Comparison of ENCODE assay signal across 9 cellular contexts in the genomic region with DNA sequence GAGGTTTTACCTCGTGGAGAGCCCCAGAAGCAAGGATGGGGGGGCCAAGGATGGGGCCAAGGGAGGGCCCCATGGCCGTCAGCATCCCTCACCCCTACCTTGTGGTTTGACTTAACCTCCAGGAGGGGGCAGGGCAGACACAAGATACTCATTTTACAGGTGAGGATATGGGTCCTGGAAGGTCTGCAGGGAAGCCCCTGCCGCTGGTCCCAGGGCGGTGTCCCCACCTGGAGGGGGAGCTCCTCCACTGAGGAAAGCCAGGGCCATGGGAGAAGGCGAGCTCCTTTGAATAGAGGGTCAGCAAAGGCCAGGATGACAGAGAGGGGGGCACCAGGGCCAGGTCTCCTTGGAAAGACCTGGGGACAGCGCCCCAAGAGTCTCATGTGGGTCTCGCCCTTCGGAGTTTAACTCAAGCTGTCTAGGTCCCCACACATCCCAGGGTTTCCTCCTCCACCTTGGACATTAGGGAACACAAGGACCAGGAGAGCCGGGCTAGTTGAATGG. TPM values are rescaled to one million over a fixed set of nuclear protein-coding genes. Genes with fewer than 3 reads are reported as not detected.
DNase-seq lines count a peak whose midpoint lies in the region; ATAC-seq and TF ChIP-seq lines count a peak whose summit lies in the region.
"Had no signal": no experiment of that assay in that cellular context is flagged by ENCODE, and none has a peak within 500 bp of the region (broad histone marks: within the 10 kb centered on the region; RNA-seq: fewer than 3 reads in every experiment).

No MANE protein-coding gene starts in this region.

- no peak overlapping the region for H3K4me3 ChIP-seq in endodermal cell (ENCODE audit: low read length)
- no peak overlapping the region for H3K4me3 ChIP-seq in upper lobe of left lung

- H3K27me3 ChIP-seq in endodermal cell (ENCODE audit: control insufficient read depth, insufficient read depth, low read length, poor library complexity, severe bottlenecking): peaks cover 26% of the 10 kb centered on the region
- H3K27me3 ChIP-seq in upper lobe of left lung: no peaks in the 10 kb centered on the region

- TF ChIP-seq CTCF in endodermal cell (conservative IDR thresholded peaks at IDR 0.05) (peak; percentile 95), upper lobe of left lung (IDR thresholded peaks at IDR 0.05) (peak in 4 of 6 experiments; percentile 14 to 32 (median 18))

- H3K36me3 ChIP-seq in endodermal cell (ENCODE audit: control insufficient read depth, insufficient read depth, low read length): peaks cover 8% of the 10 kb centered on the region
- H3K36me3 ChIP-seq in upper lobe of left lung: peaks cover 0 to 12% (median 5%) of the 10 kb centered on the region in 4 donors

- H3K4me1 ChIP-seq in endodermal cell (ENCODE audit: control insufficient read depth, insufficient read depth, low read length): no peaks in the 10 kb centered on the region
- H3K4me1 ChIP-seq in upper lobe of left lung: peaks cover 39 to 70% (median 48%) of the 10 kb centered on the region in 4 donors

- TF ChIP-seq EP300 in upper lobe of left lung (IDR thresholded peaks at IDR 0.05): no peak

- no peak overlapping the region for H3K9ac ChIP-seq in endodermal cell (ENCODE audit: extremely low read depth, low read length, poor library complexity, severe bottlenecking)

- H3K27ac Mint-ChIP-seq in endodermal cell: peak overlapping the region; percentile 58
- H3K27ac Mint-ChIP-seq: brain had no signal

- no peaks in the 10 kb centered on the region for H3K4me1 Mint-ChIP-seq in endodermal cell

- peaks cover 32% of the 10 kb centered on the region for H3K27me3 Mint-ChIP-seq in endodermal cell (ENCODE audit: insufficient read depth)

- H3K4me3 Mint-ChIP-seq in endodermal cell: no peak overlapping the region

- no peaks in the 10 kb centered on the region for H3K9me3 ChIP-seq in endodermal cell (ENCODE audit: control insufficient read depth, low read length)
- no peaks in the 10 kb centered on the region for H3K9me3 ChIP-seq in upper lobe of left lung

- no peaks in the 10 kb centered on the region for H3K36me3 Mint-ChIP-seq in endodermal cell (ENCODE audit: low read depth)
- H3K36me3 Mint-ChIP-seq: brain had no signal

- H3K27ac ChIP-seq in endodermal cell (ENCODE audit: low read depth, low read length): no peak overlapping the region
- H3K27ac ChIP-seq in upper lobe of left lung: no peak overlapping the region

- WGBS in endodermal cell (ENCODE audit: insufficient coverage in 1 of 2, insufficient read length in 1 of 2), 2 experiments: 49 to 59% methylated on average over 6 to 9 of the region's 9 CpGs
- WGBS in upper lobe of left lung, 2 donors: 59 to 77% methylated on average over 7 to 8 of the region's 9 CpGs

- no peaks in the 10 kb centered on the region for H3K9me3 Mint-ChIP-seq in endodermal cell
- H3K9me3 Mint-ChIP-seq: brain had no signal

- TF ChIP-seq POLR2A in upper lobe of left lung (IDR thresholded peaks at IDR 0.05): no peak

- no peak for ATAC-seq in upper lobe of left lung (ENCODE audit: low FRiP score in 2 of 2)
- ATAC-seq in HG03439 (IDR thresholded peaks at IDR 0.05; ENCODE audit: unreplicated experiment): no peak
- ATAC-seq in GM19328 (IDR thresholded peaks at IDR 0.05; ENCODE audit: unreplicated experiment): no peak

- DNase-seq in stimulated activated CD4-positive, alpha-beta T cell treated with anti-CD3 and anti-CD28 coated beads, Interleukin-4, amount 100 ng/mL, for 1 hour: peak; percentile 37
- no peak for DNase-seq in stimulated activated CD4-positive, alpha-beta T cell treated with anti-CD3 and anti-CD28 coated beads, Interleukin-2, amount 100 ng/mL, for 48 hours
- DNase-seq in SK-N-DZ (ENCODE audit: low spot score) (peak; percentile 61), endodermal cell (peak; percentile 95), upper lobe of left lung (no peak), mesenteric fat pad (ENCODE audit: low spot score) (no peak)

RNA-seq across cellular contexts. Expression of gene ADORA2A, which starts 5.9 kb away (rescaled TPM):
- 8.7 and 11.8 TPM in 2 replicates for polyA plus RNA-seq in SK-N-DZ (2014; cell fraction: cytosol; rRNA removed)
- polyA plus RNA-seq in SK-N-DZ (2014; cell fraction: nucleus; rRNA removed): 4.8 and 7.8 TPM in 2 replicates
- total RNA-seq in endodermal cell (1 to 10 TPM; 4.1 to 4.7 TPM), upper lobe of left lung (10 to 100 TPM in 2 of 6 donors, 1 to 10 TPM in 4; 7.3 to 20.9 (median 8.8) TPM), mesenteric fat pad (2.6 TPM)
- 4.2 TPM for polyA plus RNA-seq in endodermal cell (2013, experiment 1 of 2)
- 4.4 TPM for polyA plus RNA-seq in endodermal cell (2013, experiment 2 of 2)

Comparison
In these comparisons a context has a peak if more than half of its experiments do, and no peak if none do; other contexts are left out.
1. DNase-seq: peak in stimulated activated CD4-positive, alpha-beta T cell treated with anti-CD3 and anti-CD28 coated beads, Interleukin-4, amount 100 ng/mL, for 1 hour (single experiment), SK-N-DZ (single experiment) and endodermal cell (single experiment); none in stimulated activated CD4-positive, alpha-beta T cell treated with anti-CD3 and anti-CD28 coated beads, Interleukin-2, amount 100 ng/mL, for 48 hours (0 of 2), upper lobe of left lung (0 of 2) and mesenteric fat pad (single experiment).